ENCODE assay signal across 20 cellular contexts in the genomic region with DNA sequence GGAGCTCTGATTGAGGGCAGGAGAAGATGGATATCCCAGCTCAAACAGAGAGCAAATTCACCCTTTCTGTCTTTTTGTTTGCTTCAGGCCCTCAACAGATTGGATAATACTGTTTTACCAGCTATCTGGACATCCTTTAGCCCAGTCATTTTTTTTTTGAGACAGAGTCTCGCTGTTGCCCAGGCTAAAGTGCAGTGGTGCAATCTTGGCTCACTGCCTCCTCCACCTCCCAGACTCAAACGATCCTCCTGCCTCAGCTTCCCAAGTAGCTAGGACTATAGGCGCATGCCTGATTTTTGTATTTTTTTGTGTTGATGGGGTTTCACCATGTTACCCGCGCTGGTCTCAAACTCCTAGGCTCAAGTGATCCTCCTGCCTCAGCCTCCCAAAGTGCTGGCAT. TPM values are rescaled to one million over a fixed set of nuclear protein-coding genes. Genes with fewer than 3 reads are reported as not detected.
DNase-seq lines count a peak whose midpoint lies in the region; ATAC-seq, FAIRE-seq and TF ChIP-seq lines count a peak whose summit lies in the region.
"Had no signal": no experiment of that assay in that cellular context is flagged by ENCODE, and none has a peak within 500 bp of the region (broad histone marks: within the 10 kb centered on the region; RNA-seq: fewer than 3 reads in every experiment).

No MANE protein-coding gene starts in this region.

- H3K27ac ChIP-seq in liver (ENCODE audit: low read depth in 1 of 2, low read length in 2 of 2) (no peak overlapping the region), HepG2 (ENCODE audit: extremely low read length, insufficient read depth, low read length) (no peak overlapping the region), SK-N-MC (peak overlapping the region; percentile 93; the same call in 1 of the 2 replicates), suprapubic skin (no peak overlapping the region), transverse colon (no peak overlapping the region)
- H3K27ac ChIP-seq: BLaER1, C4-2B, GM23248 had no signal

- no peak for TF ChIP-seq RAD21 in liver (IDR thresholded peaks at IDR 0.05)
- no peak for TF ChIP-seq RAD21 in HepG2 (CRISPR knock-in tag; IDR thresholded peaks at IDR 0.05)

- intact Hi-C loops in HepG2 (cut with micrococcal nuclease; ENCODE audit: unreplicated experiment) (no loop called here), transverse colon (cut with DNase I; ENCODE audit: low total_unique reads) (no loop called here)

- no peak overlapping the region for H3K4me2 ChIP-seq in HepG2 (ENCODE audit: low read depth, low read length)
- H3K4me2 ChIP-seq: BLaER1 had no signal

- 75% methylated on average over 5 of the region's 5 CpGs for WGBS in liver
- WGBS in HepG2 (ENCODE audit: low lambda C conversion rate) = 56% methylated on average over 5 of the region's 5 CpGs
- 85% methylated on average over 5 of the region's 5 CpGs for WGBS in suprapubic skin
- WGBS in transverse colon (ENCODE audit: low coverage in 1 of 2), 2 donors = 80 to 87% methylated on average over 5 of the region's 5 CpGs

- in situ Hi-C loops in HepG2 (cut with HindIII; ENCODE audit: extremely low pct_ligation_motif_present, low pct_unique_long_range_greater_than_20kb) = no loop called here
- in situ Hi-C loops in transverse colon (cut with MboI; ENCODE audit: low pct_ligation_motif_present in 1 of 4, low pct_unique_long_range_greater_than_20kb in 1 of 4, low sequenced_read_pairs in 3 of 4) = no loop called here

- no peak for DNase-seq in HepG2 (ENCODE audit: low spot score)
- DNase-seq in SK-N-MC (ENCODE audit: low read depth, low spot score) = no peak
- no peak for DNase-seq in progenitor cell of endocrine pancreas (ENCODE audit: low spot score, unreplicated experiment)
- no peak for DNase-seq in suprapubic skin (ENCODE audit: low spot score in 2 of 2)
- no peak for DNase-seq in transverse colon
- DNase-seq: Caco-2; CD4-positive, CD25-positive, alpha-beta regulatory T cell; CD8-positive, alpha-beta T cell; DMS153; EL; GDM1; GM23248; H7; HCEC 1CT had no signal

- POLR2A ChIA-PET in HepG2 (lab: Yijun Ruan, JAX) = no interaction called here

- no peaks in the 10 kb centered on the region for H3K36me3 ChIP-seq in liver (ENCODE audit: control insufficient read depth in 4 of 4, insufficient read depth in 3 of 4, low read depth in 1 of 4, low read length in 3 of 4)
- H3K36me3 ChIP-seq in HepG2 (replicated peaks in 1 of 2; ENCODE audit: control insufficient read depth in 1 of 2, insufficient read depth in 2 of 2, low read length in 2 of 2) = no peaks in the 10 kb centered on the region
- H3K36me3 ChIP-seq in SK-N-MC (ENCODE audit: insufficient read depth, low read length) = no peaks in the 10 kb centered on the region
- no peaks in the 10 kb centered on the region for H3K36me3 ChIP-seq in suprapubic skin
- H3K36me3 ChIP-seq in transverse colon = no peaks in the 10 kb centered on the region
- H3K36me3 ChIP-seq: BLaER1 had no signal

- peak overlapping the region; percentile 33 for H3K27ac Mint-ChIP-seq in progenitor cell of endocrine pancreas
- H3K27ac Mint-ChIP-seq: CD4-positive, CD25-positive, alpha-beta regulatory T cell; CD8-positive, alpha-beta T cell had no signal

- no peak overlapping the region for H3K4me3 ChIP-seq in liver (ENCODE audit: low read depth in 1 of 3, low read length in 3 of 3)
- H3K4me3 ChIP-seq in HepG2 (replicated peaks in 1 of 3; ENCODE audit: insufficient read depth in 1 of 3, low read depth in 2 of 3, low read length in 3 of 3) = no peak overlapping the region
- H3K4me3 ChIP-seq in SK-N-MC = no peak overlapping the region
- H3K4me3 ChIP-seq in suprapubic skin = no peak overlapping the region
- H3K4me3 ChIP-seq in transverse colon = no peak overlapping the region
- H3K4me3 ChIP-seq: BLaER1, GM12878, GM23248 had no signal

- H2AFZ ChIP-seq in HepG2 (ENCODE audit: low read length) = no peak overlapping the region
- H2AFZ ChIP-seq: GM23248 had no signal

- H3K4me1 Mint-ChIP-seq in progenitor cell of endocrine pancreas (ENCODE audit: low read depth) = no peaks in the 10 kb centered on the region

- no peaks in the 10 kb centered on the region for H3K27me3 Mint-ChIP-seq in progenitor cell of endocrine pancreas
- H3K27me3 Mint-ChIP-seq: CD4-positive, CD25-positive, alpha-beta regulatory T cell had no signal

- H3K9ac ChIP-seq in liver (ENCODE audit: low read depth in 1 of 2, low read length in 2 of 2) (no peak overlapping the region), HepG2 (ENCODE audit: insufficient read depth, low read depth, low read length) (no peak overlapping the region), SK-N-MC (ENCODE audit: insufficient read length) (no peak overlapping the region)
- H3K9ac ChIP-seq: BLaER1, GM23248 had no signal

- TF ChIP-seq EP300 in HepG2 (IDR thresholded peaks at IDR 0.05; ENCODE audit: low read depth in 2 of 2, low read length in 2 of 2) (no peak), HepG2 (CRISPR knock-in tag; IDR thresholded peaks at IDR 0.05; ENCODE audit: borderline replicate concordance) (no peak), suprapubic skin (IDR thresholded peaks at IDR 0.05) (no peak), transverse colon (IDR thresholded peaks at IDR 0.05; ENCODE audit: low read depth) (no peak)

- ATAC-seq in HepG2 = no peak
- ATAC-seq: CD8-positive, alpha-beta T cell; GM12878 had no signal

- H3K9me3 ChIP-seq in liver (ENCODE audit: control insufficient read depth in 4 of 4, low read length in 3 of 4) = no peaks in the 10 kb centered on the region
- H3K9me3 ChIP-seq in HepG2 (ENCODE audit: low read length) = peaks cover 8% of the 10 kb centered on the region; the same call in 1 of the 2 replicates
- H3K9me3 ChIP-seq in SK-N-MC (ENCODE audit: low read depth, low read length) = no peaks in the 10 kb centered on the region
- no peaks in the 10 kb centered on the region for H3K9me3 ChIP-seq in suprapubic skin
- no peaks in the 10 kb centered on the region for H3K9me3 ChIP-seq in transverse colon

- H3K4me3 Mint-ChIP-seq in progenitor cell of endocrine pancreas (ENCODE audit: low read depth) = no peak overlapping the region
- H3K4me3 Mint-ChIP-seq: CD4-positive, CD25-positive, alpha-beta regulatory T cell; CD8-positive, alpha-beta T cell had no signal

- H3K36me3 Mint-ChIP-seq in progenitor cell of endocrine pancreas (ENCODE audit: insufficient read depth) = peaks cover 2% of the 10 kb centered on the region
- H3K36me3 Mint-ChIP-seq: CD8-positive, alpha-beta T cell had no signal

- TF ChIP-seq POLR2A in HepG2 (IDR thresholded peaks at IDR 0.05; ENCODE audit: insufficient read depth in 1 of 2, low read depth in 2 of 2, low read length in 2 of 2) = no peak
- TF ChIP-seq POLR2A in suprapubic skin (IDR thresholded peaks at IDR 0.05) = no peak
- TF ChIP-seq POLR2A in transverse colon (IDR thresholded peaks at IDR 0.05) = no peak

- no TSS peak for BruUV-seq in HepG2 (replicated peaks; lab: Mats Ljungman, UMichigan)

- no peaks in the 10 kb centered on the region for H4K20me1 ChIP-seq in HepG2 (ENCODE audit: insufficient read depth, low read length)
- H4K20me1 ChIP-seq: BLaER1 had no signal

- FAIRE-seq in HepG2 (lab: Jason Lieb, UNC) = no peak
- FAIRE-seq: GM12878, GM19239, H1 had no signal

- H3K9me3 Mint-ChIP-seq in progenitor cell of endocrine pancreas (ENCODE audit: low read depth) = peaks cover 10% of the 10 kb centered on the region
- H3K9me3 Mint-ChIP-seq: CD8-positive, alpha-beta T cell had no signal

- H3K27me3 ChIP-seq in liver (ENCODE audit: control insufficient read depth in 4 of 4, insufficient read depth in 4 of 4, low read length in 3 of 4) (no peaks in the 10 kb centered on the region), HepG2 (ENCODE audit: control insufficient read depth in 1 of 2, insufficient read depth in 2 of 2, low read length in 2 of 2) (no peaks in the 10 kb centered on the region), suprapubic skin (no peaks in the 10 kb centered on the region), transverse colon (no peaks in the 10 kb centered on the region)
- H3K27me3 ChIP-seq: BLaER1 had no signal

- H3K4me1 ChIP-seq in liver (ENCODE audit: control insufficient read depth in 4 of 4, insufficient read depth in 4 of 4, low read length in 3 of 4) (peaks cover 0 to 5% (median 1%) of the 10 kb centered on the region in 4 donors), HepG2 (ENCODE audit: insufficient read depth, low read length) (peaks cover 41% of the 10 kb centered on the region), suprapubic skin (no peaks in the 10 kb centered on the region), transverse colon (no peaks in the 10 kb centered on the region)
- H3K4me1 ChIP-seq: Caco-2 had no signal

- H3K79me2 ChIP-seq in HepG2 (ENCODE audit: insufficient read depth, low read length) = no peaks in the 10 kb centered on the region

- CTCF ChIA-PET in HepG2 (lab: Yijun Ruan, JAX; ENCODE audit: low intra/inter-chr PET ratio, low total read pairs) = no interaction called here

- TF ChIP-seq CTCF in liver (IDR thresholded peaks at IDR 0.05; ENCODE audit: low read depth, low read length, missing input control) (no peak), HepG2 (CRISPR knock-in tag; IDR thresholded peaks at IDR 0.05) (no peak), progenitor cell of endocrine pancreas (IDR thresholded peaks at IDR 0.05; ENCODE audit: unreplicated experiment) (no peak), suprapubic skin (IDR thresholded peaks at IDR 0.05) (no peak), transverse colon (IDR thresholded peaks at IDR 0.05) (no peak)

RNA-seq across cellular contexts. Expression of a gene that starts 40.8 kb away (rescaled TPM):
- total RNA-seq in liver = 10 to 100 TPM; 27.5 to 56.2 TPM
- polyA plus RNA-seq in liver = 10 to 100 TPM; 20.3 to 21.5 TPM
- 31.9 and 36.1 TPM in 2 replicates for total RNA-seq in HepG2 (2016; rRNA removed; fragmentation: Illumina TruSeq; extraction: Trizol)
- 9.3 and 12.2 TPM in 2 replicates for total RNA-seq in HepG2 (2016; cell fraction: cytosol; rRNA removed; fragmentation: Illumina TruSeq; extraction: Trizol; ENCODE audit: low read depth)
- total RNA-seq in HepG2 (2016; cell fraction: insoluble cytoplasmic fraction; rRNA removed; fragmentation: Illumina TruSeq; extraction: Trizol) = 35.0 TPM in 2 replicates
- 33.5 and 36.6 TPM in 2 replicates for total RNA-seq in HepG2 (2016; cell fraction: membrane; rRNA removed; fragmentation: Illumina TruSeq; extraction: Trizol)
- 18.8 and 19.2 TPM in 2 replicates for total RNA-seq in HepG2 (2016; cell fraction: nucleus; rRNA removed; fragmentation: Illumina TruSeq; extraction: Trizol)
- 12.7 and 13.6 TPM in 2 replicates for polyA plus RNA-seq in HepG2 (2011; rRNA removed)
- polyA plus RNA-seq in HepG2 (2011; cell fraction: cytosol; rRNA removed) = 10.4 and 11.2 TPM in 2 replicates
- polyA plus RNA-seq in HepG2 (2011; cell fraction: nucleus; rRNA removed) = 8.5 TPM in 2 replicates
- polyA plus RNA-seq in HepG2 (2012) = 22.3 and 22.4 TPM in 2 replicates
- polyA plus RNA-seq in HepG2 (2016; cell fraction: cytosol; fragmentation: Illumina TruSeq; extraction: Trizol; ENCODE audit: low read depth) = 7.1 and 10.0 TPM in 2 replicates
- 45.6 and 46.6 TPM in 2 replicates for polyA plus RNA-seq in HepG2 (2016; cell fraction: insoluble cytoplasmic fraction; fragmentation: Illumina TruSeq; extraction: Trizol; ENCODE audit: low read depth)
- 20.3 and 27.1 TPM in 2 replicates for polyA plus RNA-seq in HepG2 (2016; cell fraction: membrane; fragmentation: Illumina TruSeq; extraction: Trizol; ENCODE audit: low read depth)
- 31.2 and 33.5 TPM in 2 replicates for polyA plus RNA-seq in HepG2 (2016; cell fraction: nucleus; fragmentation: Illumina TruSeq; extraction: Trizol; ENCODE audit: insufficient read depth, low read depth)
- 13.8 and 26.7 TPM in 2 replicates for polyA minus RNA-seq in HepG2 (2011; rRNA and poly(A)+ RNA removed; ENCODE audit: low replicate concordance)
- 9.2 and 10.8 TPM in 2 replicates for polyA minus RNA-seq in HepG2 (2011; cell fraction: cytosol; rRNA and poly(A)+ RNA removed)
- polyA minus RNA-seq in HepG2 (2011; cell fraction: nucleus; rRNA and poly(A)+ RNA removed) = 10.3 and 10.9 TPM in 2 replicates
- 49.8 and 49.9 TPM in 2 replicates for total RNA-seq in progenitor cell of endocrine pancreas
- 100 to 1,000 TPM in 1 of 4 donors, 10 to 100 TPM in 3; 48.0 to 125 (median 85.3) TPM for total RNA-seq in suprapubic skin
- 100 to 1,000 TPM in 2 of 4 donors, 10 to 100 TPM in 2; 70.3 to 120 (median 101) TPM for total RNA-seq in transverse colon
